In genomic region chr6:144062757-144063156, GRCh38 we compare ENCODE assay signal across 9 cellular contexts. TPM values are rescaled to one million over a fixed set of nuclear protein-coding genes. Genes with fewer than 3 reads are reported as not detected.
DNase-seq lines count a peak whose midpoint lies in the region; ATAC-seq and TF ChIP-seq lines count a peak whose summit lies in the region.
"Had no signal": no experiment of that assay in that cellular context is flagged by ENCODE, and none has a peak within 500 bp of the region (broad histone marks: within the 10 kb centered on the region; RNA-seq: fewer than 3 reads in every experiment).

No MANE protein-coding gene starts in this region.

- H3K4me3 ChIP-seq in DOHH2 (ENCODE audit: low read length) (peak overlapping the region; percentile 84), KMS-11 (IDR thresholded peaks at IDR 0.05; ENCODE audit: insufficient read depth, low read depth, low read length) (peak overlapping the region; percentile 40)

- peak overlapping the region; percentile 86 for H3K27ac Mint-ChIP-seq in activated naive CD8-positive, alpha-beta T cell treated with anti-CD3 and anti-CD28 coated beads for 36 hours
- H3K27ac Mint-ChIP-seq in nephron: peak overlapping the region in 2 of 3 experiments; percentile 9 to 11

- no peaks in the 10 kb centered on the region for H3K36me3 ChIP-seq in DOHH2 (ENCODE audit: control insufficient read depth, low read length)
- no peaks in the 10 kb centered on the region for H3K36me3 ChIP-seq in KMS-11 (ENCODE audit: insufficient read depth)
- H3K36me3 ChIP-seq: MG63 had no signal

- H3K27ac ChIP-seq in DOHH2 (ENCODE audit: low read depth, low read length) (no peak overlapping the region), KMS-11 (peak overlapping the region; percentile 99)

- H4K20me1 ChIP-seq in DOHH2 (ENCODE audit: control insufficient read depth, insufficient read depth, low read depth, low read length) (no peaks in the 10 kb centered on the region), KMS-11 (ENCODE audit: insufficient read depth) (no peaks in the 10 kb centered on the region)

- no peaks in the 10 kb centered on the region; the same call in 1 of the 2 replicates for H3F3A ChIP-seq in DOHH2 (ENCODE audit: control insufficient read depth, insufficient read depth)

- H3K9me3 Mint-ChIP-seq in activated naive CD8-positive, alpha-beta T cell treated with anti-CD3 and anti-CD28 coated beads for 36 hours: no peaks in the 10 kb centered on the region
- no peaks in the 10 kb centered on the region for H3K9me3 Mint-ChIP-seq in nephron

- peak overlapping the region; percentile 85 for H3K4me3 Mint-ChIP-seq in activated naive CD8-positive, alpha-beta T cell treated with anti-CD3 and anti-CD28 coated beads for 36 hours
- peak overlapping the region; percentile 75 to 85 (median 85) for H3K4me3 Mint-ChIP-seq in nephron

- peak overlapping the region; percentile 77 for H2AFZ ChIP-seq in KMS-11 (ENCODE audit: low read depth)

- no peak for DNase-seq in activated naive CD8-positive, alpha-beta T cell treated with anti-CD3 and anti-CD28 coated beads for 36 hours
- DNase-seq in RPMI8226: no peak
- DNase-seq: activated CD8-positive, alpha-beta memory T cell treated with anti-CD3 and anti-CD28 coated beads, Interleukin-2, amount 50 U/mL, for 4 hours; MG63 had no signal

- no peaks in the 10 kb centered on the region for H3K9me3 ChIP-seq in DOHH2 (ENCODE audit: control insufficient read depth, insufficient read depth, low read length)
- H3K9me3 ChIP-seq: MG63 had no signal

- H3K4me1 ChIP-seq in DOHH2 (ENCODE audit: control insufficient read depth, low read length) (peaks cover 19% of the 10 kb centered on the region), KMS-11 (ENCODE audit: low read depth, poor library complexity, severe bottlenecking) (peaks cover 40% of the 10 kb centered on the region)

- H3K4me2 ChIP-seq in DOHH2 (ENCODE audit: low read length): peak overlapping the region; percentile 82
- H3K4me2 ChIP-seq in KMS-11: peak overlapping the region; percentile 85

- ATAC-seq in HG02623 (IDR thresholded peaks at IDR 0.05; ENCODE audit: unreplicated experiment) (no peak), HG02840 (IDR thresholded peaks at IDR 0.05; ENCODE audit: low FRiP score, unreplicated experiment) (no peak)

- H3K27me3 ChIP-seq in DOHH2 (ENCODE audit: control insufficient read depth, low read length): peaks cover 25% of the 10 kb centered on the region
- H3K27me3 ChIP-seq in KMS-11 (ENCODE audit: insufficient read depth, low read depth): no peaks in the 10 kb centered on the region

- peak overlapping the region; percentile 99; the same call in 1 of the 2 replicates for H3K9ac ChIP-seq in KMS-11

- no peaks in the 10 kb centered on the region for H3K79me2 ChIP-seq in DOHH2 (ENCODE audit: control insufficient read depth, low read length)
- H3K79me2 ChIP-seq in KMS-11 (ENCODE audit: insufficient read depth, low read depth): no peaks in the 10 kb centered on the region

- H3K4me1 Mint-ChIP-seq in activated naive CD8-positive, alpha-beta T cell treated with anti-CD3 and anti-CD28 coated beads for 36 hours: peaks cover 34% of the 10 kb centered on the region
- peaks cover 15% of the 10 kb centered on the region for H3K4me1 Mint-ChIP-seq in nephron

- peaks cover 6% of the 10 kb centered on the region for H3K36me3 Mint-ChIP-seq in activated naive CD8-positive, alpha-beta T cell treated with anti-CD3 and anti-CD28 coated beads for 36 hours
- H3K36me3 Mint-ChIP-seq in nephron (ENCODE audit: low read depth): no peaks in the 10 kb centered on the region

- no peaks in the 10 kb centered on the region for H3K9me2 ChIP-seq in DOHH2 (replicated peaks; ENCODE audit: control insufficient read depth, low read length)

- peaks cover 10% of the 10 kb centered on the region for H3K27me3 Mint-ChIP-seq in activated naive CD8-positive, alpha-beta T cell treated with anti-CD3 and anti-CD28 coated beads for 36 hours
- H3K27me3 Mint-ChIP-seq in nephron (ENCODE audit: low read depth): peaks cover 79% of the 10 kb centered on the region

- TF ChIP-seq CTCF in DOHH2 (IDR thresholded peaks at IDR 0.05; ENCODE audit: low read depth, low read length, poor library complexity, severe bottlenecking): no peak
- TF ChIP-seq CTCF in KMS-11 (conservative IDR thresholded peaks at IDR 0.05; ENCODE audit: low read depth, low read length): no peak
- no peak for TF ChIP-seq CTCF in nephron (IDR thresholded peaks at IDR 0.05; ENCODE audit: unreplicated experiment in 3 of 3)

RNA-seq across cellular contexts. Expression of gene SF3B5, which starts 32.6 kb away (rescaled TPM):
- total RNA-seq in activated naive CD8-positive, alpha-beta T cell treated with anti-CD3 and anti-CD28 coated beads for 36 hours: 100 to 1,000 TPM; 258 to 260 TPM

RNA-seq across cellular contexts. Expression of gene PLAGL1, which starts 54.7 kb away (rescaled TPM):
- 10 to 100 TPM; 13.1 to 14.5 TPM for total RNA-seq in activated naive CD8-positive, alpha-beta T cell treated with anti-CD3 and anti-CD28 coated beads for 36 hours
